23 cellular contexts compared by ENCODE assay signal in genomic region chr1:53132176-53132575, GRCh38. TPM values are rescaled to one million over a fixed set of nuclear protein-coding genes. Genes with fewer than 3 reads are reported as not detected.
"Had no signal": no experiment of that assay in that cellular context is flagged by ENCODE, and none has a peak within 500 bp of the region (broad histone marks: within the 10 kb centered on the region; RNA-seq: fewer than 3 reads in every experiment).

No MANE protein-coding gene starts in this region.

- H3K4me1 ChIP-seq: pancreas, testis had no signal

- H3K36me3 ChIP-seq: brain microvascular endothelial cell, left lung, pancreas had no signal

- H3K4me3 Mint-ChIP-seq: activated CD4-positive, alpha-beta T cell treated with anti-CD3 and anti-CD28 coated beads, Interleukin-2, amount 10 ng/mL, durations not matched to agents 7 days and 5 days; activated naive CD8-positive, alpha-beta T cell treated with anti-CD3 and anti-CD28 coated beads, Interleukin-2, amount 10 ng/mL, durations not matched to agents 7 days and 5 days; activated T-cell treated with anti-CD3 and anti-CD28 coated beads, Interleukin-2, amount 50 U/mL, for 72 hours had no signal

- H3K27ac ChIP-seq: brain microvascular endothelial cell, left lung, pancreas, SK-N-MC had no signal

- H3K9me3 ChIP-seq: left lung, pancreas, testis had no signal

- H3K4me1 Mint-ChIP-seq: activated CD4-positive, alpha-beta T cell treated with anti-CD3 and anti-CD28 coated beads, Interleukin-2, amount 10 ng/mL, durations not matched to agents 7 days and 5 days; activated naive CD8-positive, alpha-beta T cell treated with anti-CD3 and anti-CD28 coated beads, Interleukin-2, amount 10 ng/mL, durations not matched to agents 7 days and 5 days had no signal

- H3K27ac Mint-ChIP-seq: activated CD4-positive, alpha-beta T cell treated with anti-CD3 and anti-CD28 coated beads, Interleukin-2, amount 10 ng/mL, durations not matched to agents 7 days and 5 days; activated naive CD8-positive, alpha-beta T cell treated with anti-CD3 and anti-CD28 coated beads, Interleukin-2, amount 10 ng/mL, durations not matched to agents 7 days and 5 days had no signal

- ATAC-seq: activated T-cell treated with anti-CD3 and anti-CD28 coated beads, Interleukin-2, amount 50 U/mL, for 72 hours; esophagus mucosa; left lung; pancreas; stimulated activated naive CD8-positive, alpha-beta T cell treated with anti-CD3 and anti-CD28 coated beads, Interleukin-15, Interleukin-2, amounts not matched to agents 100 U/mL and 50 U/mL, for 24 hours had no signal

- H3K4me3 ChIP-seq: left lung, pancreas, SK-N-MC, testis had no signal

- H3K27me3 Mint-ChIP-seq: activated CD4-positive, alpha-beta T cell treated with anti-CD3 and anti-CD28 coated beads, Interleukin-2, amount 10 ng/mL, durations not matched to agents 7 days and 5 days; activated naive CD8-positive, alpha-beta T cell treated with anti-CD3 and anti-CD28 coated beads, Interleukin-2, amount 10 ng/mL, durations not matched to agents 7 days and 5 days had no signal

- H3K9me3 Mint-ChIP-seq: activated CD4-positive, alpha-beta T cell treated with anti-CD3 and anti-CD28 coated beads, Interleukin-2, amount 10 ng/mL, durations not matched to agents 7 days and 5 days; activated naive CD8-positive, alpha-beta T cell treated with anti-CD3 and anti-CD28 coated beads, Interleukin-2, amount 10 ng/mL, durations not matched to agents 7 days and 5 days had no signal

- DNase-seq: activated CD4-positive, alpha-beta T cell treated with anti-CD3 and anti-CD28 coated beads, Interleukin-2, amount 10 ng/mL, durations not matched to agents 7 days and 5 days; activated CD8-positive, alpha-beta memory T cell treated with anti-CD3 and anti-CD28 coated beads, Interleukin-2, amount 50 U/mL, for 48 hours; activated naive CD4-positive, alpha-beta T cell; activated naive CD8-positive, alpha-beta T cell treated with anti-CD3 and anti-CD28 coated beads, Interleukin-2, amount 10 ng/mL, durations not matched to agents 7 days and 5 days; activated T-cell treated with anti-CD3 and anti-CD28 coated beads, Interleukin-2, amount 50 U/mL, for 72 hours; brain microvascular endothelial cell; hippocampal formation; kidney; stimulated activated CD4-positive, alpha-beta T cell treated with anti-CD3 and anti-CD28 coated beads, Interleukin-15, amount 100 ng/mL, for 24 hours; stimulated activated CD4-positive, alpha-beta T cell treated with anti-CD3 and anti-CD28 coated beads, Interleukin-4, amount 100 ng/mL, for 24 hours; stimulated activated CD8-positive, alpha-beta memory T cell treated with anti-CD3 and anti-CD28 coated beads, Interleukin-4, amount 100 ng/mL, for 48 hours; stimulated activated naive CD8-positive, alpha-beta T cell treated with anti-CD3 and anti-CD28 coated beads, Interleukin-15, Interleukin-2, amounts not matched to agents 100 U/mL and 50 U/mL, for 24 hours; testis had no signal

- H3K27me3 ChIP-seq: brain microvascular endothelial cell, left lung, pancreas, testis had no signal

- H3K36me3 Mint-ChIP-seq: activated naive CD8-positive, alpha-beta T cell treated with anti-CD3 and anti-CD28 coated beads, Interleukin-2, amount 10 ng/mL, durations not matched to agents 7 days and 5 days had no signal

RNA-seq across cellular contexts. Expression of gene SLC1A7, which starts 10.3 kb away (rescaled TPM):
- total RNA-seq: activated CD4-positive, alpha-beta T cell treated with anti-CD3 and anti-CD28 coated beads, Interleukin-2, amount 10 ng/mL, durations not matched to agents 7 days and 5 days; activated naive CD8-positive, alpha-beta T cell treated with anti-CD3 and anti-CD28 coated beads, Interleukin-2, amount 10 ng/mL, durations not matched to agents 7 days and 5 days; activated T-cell treated with anti-CD3 and anti-CD28 coated beads, Interleukin-2, amount 50 U/mL, for 72 hours; chondrocyte; dermis microvascular lymphatic vessel endothelial cell; esophagus mucosa; glomerular endothelial cell; kidney; pancreas; renal cortical epithelial cell; skeletal muscle tissue; urinary bladder had no signal
